2 cellular contexts compared by ENCODE assay signal in genomic region chr18:31217455-31217854, GRCh38.
TF ChIP-seq lines count a peak whose summit lies in the region.

No MANE protein-coding gene starts in this region.

TF ChIP-seq in GM23338, 12 proteins besides CTCF, POLR2A, EP300 and RAD21:
- no peak for TF ChIP-seq CREB1 (CRISPR knock-in tag; IDR thresholded peaks at IDR 0.05; ENCODE audit: low read depth)
- TF ChIP-seq NANOG (IDR thresholded peaks at IDR 0.05; ENCODE audit: borderline replicate concordance), result no peak
- no peak for TF ChIP-seq ZNF462 (CRISPR knock-in tag; IDR thresholded peaks at IDR 0.05)
- TF ChIP-seq POLR2AphosphoS5 (IDR thresholded peaks at IDR 0.05; ENCODE audit: low read depth), result no peak
- TF ChIP-seq STAT1 (IDR thresholded peaks at IDR 0.05; ENCODE audit: unreplicated experiment), result no peak
- TF ChIP-seq ZNF331 (CRISPR knock-in tag; IDR thresholded peaks at IDR 0.05; ENCODE audit: low read depth), result no peak
- TF ChIP-seq JUNB (IDR thresholded peaks at IDR 0.05; ENCODE audit: unreplicated experiment), result no peak
- no peak for TF ChIP-seq ETS1 (IDR thresholded peaks at IDR 0.05)
- no peak for TF ChIP-seq EZH2phosphoT487 (IDR thresholded peaks at IDR 0.05; ENCODE audit: unreplicated experiment)
- no peak for TF ChIP-seq REST (IDR thresholded peaks at IDR 0.05; ENCODE audit: unreplicated experiment)
- no peak for TF ChIP-seq ZNF114 (CRISPR knock-in tag; IDR thresholded peaks at IDR 0.05)
- no peak for TF ChIP-seq EZH2 (IDR thresholded peaks at IDR 0.05; ENCODE audit: low read depth, unreplicated experiment)

TF ChIP-seq in H1, 55 proteins besides CTCF, POLR2A, EP300 and RAD21:
- TF ChIP-seq SIRT6 (IDR thresholded peaks at IDR 0.05; ENCODE audit: low read length), result no peak
- no peak for TF ChIP-seq CREB1 (IDR thresholded peaks at IDR 0.05)
- no peak for TF ChIP-seq BCL11A (IDR thresholded peaks at IDR 0.05; ENCODE audit: low read depth in 2 of 2, low read length in 2 of 2)
- TF ChIP-seq ZNF274 (IDR thresholded peaks at IDR 0.05; ENCODE audit: borderline replicate concordance, extremely low read depth, low read length), result no peak
- no peak for TF ChIP-seq FOSL1 (IDR thresholded peaks at IDR 0.05; ENCODE audit: insufficient read depth, low read depth, low read length)
- no peak for TF ChIP-seq HDAC2 (IDR thresholded peaks at IDR 0.05; ENCODE audit: borderline replicate concordance in 1 of 2, low read depth in 2 of 2, low read length in 2 of 2)
- TF ChIP-seq MAFK (IDR thresholded peaks at IDR 0.05; ENCODE audit: low read depth, low read length), result no peak
- no peak for TF ChIP-seq PHF8 (conservative IDR thresholded peaks at IDR 0.05; ENCODE audit: low read depth, low read length)
- TF ChIP-seq CTBP2 (IDR thresholded peaks at IDR 0.05; ENCODE audit: borderline replicate concordance, insufficient read depth, insufficient read length, low read length), result no peak
- TF ChIP-seq CHD7 (IDR thresholded peaks at IDR 0.05; ENCODE audit: insufficient replicate concordance, low read length), result no peak
- no peak for TF ChIP-seq YY1 (IDR thresholded peaks at IDR 0.05; ENCODE audit: low read depth, low read length)
- no peak for TF ChIP-seq EGR1 (IDR thresholded peaks at IDR 0.05; ENCODE audit: borderline replicate concordance, low read depth, low read length)
- no peak for TF ChIP-seq BRCA1 (IDR thresholded peaks at IDR 0.05; ENCODE audit: low read depth, low read length)
- TF ChIP-seq TAF7 (optimal IDR thresholded peaks at IDR 0.05; ENCODE audit: borderline replicate concordance, low read depth, low read length), result no peak
- no peak for TF ChIP-seq SIN3A (conservative IDR thresholded peaks at IDR 0.05 in 1 of 2, IDR thresholded peaks at IDR 0.05 in 1 of 2; ENCODE audit: low read depth in 1 of 2, low read length in 2 of 2)
- no peak for TF ChIP-seq SUZ12 (IDR thresholded peaks at IDR 0.05; ENCODE audit: low read length)
- no peak for TF ChIP-seq TAF1 (IDR thresholded peaks at IDR 0.05; ENCODE audit: low read depth, low read length)
- no peak for TF ChIP-seq ATF2 (IDR thresholded peaks at IDR 0.05; ENCODE audit: low read length)
